Comparison of ENCODE assay signal across 9 cellular contexts in genomic region chr5:113204525-113205161, GRCh38.
A peak's percentile ranks its signal among the peaks of the same experiment; 100 is the strongest.
DNase-seq lines count a peak whose midpoint lies in the region; ATAC-seq and TF ChIP-seq lines count a peak whose summit lies in the region.
"Had no signal": no experiment of that assay in that cellular context is flagged by ENCODE, and none has a peak within 500 bp of the region (broad histone marks: within the 10 kb centered on the region; RNA-seq: fewer than 3 reads in every experiment).

No MANE protein-coding gene starts in this region.

- no peak for TF ChIP-seq POLR2A in thyroid gland (IDR thresholded peaks at IDR 0.05)

- H3K27ac ChIP-seq in thyroid gland: no peak overlapping the region

- H3K4me3 ChIP-seq in cardiac fibroblast (replicated peaks in 1 of 2; ENCODE audit: low read depth in 2 of 2, low read length in 2 of 2): no peak overlapping the region
- no peak overlapping the region for H3K4me3 ChIP-seq in thyroid gland (replicated peaks in 1 of 3)

- WGBS in thyroid gland, 2 donors: 75 to 85% methylated on average over 7 of the region's 7 CpGs

- H3K36me3 ChIP-seq in thyroid gland: no peaks in the 10 kb centered on the region

- peaks cover 0 to 11% of the 10 kb centered on the region in 2 donors for H3K4me1 ChIP-seq in thyroid gland

- peak; percentile 77 for DNase-seq in NCI-H2171 treated with DMSO at 0.1 percent for 48 hours (lab: John Stamatoyannopoulos, UW)
- DNase-seq in cardiac fibroblast (ENCODE audit: low read depth in 2 of 2): peak; percentile 74 to 78
- DNase-seq in inferior parietal cortex (ENCODE audit: extremely low spot score): peak; percentile 40
- peak; percentile 8 to 25 for DNase-seq in thyroid gland
- no peak for DNase-seq in D341Med (ENCODE audit: low spot score)
- DNase-seq in glomerular visceral epithelial cell (ENCODE audit: extremely low spot score): no peak
- DNase-seq in SIG-M5 treated with dmso at 0.1 percent for 504 hours (lab: John Stamatoyannopoulos, UW; ENCODE audit: unreplicated experiment): no peak
- DNase-seq: T-helper 1 cell had no signal

- no peak for TF ChIP-seq CTCF in cardiac fibroblast (IDR thresholded peaks at IDR 0.05; ENCODE audit: low read depth, low read length)
- TF ChIP-seq CTCF in thyroid gland (IDR thresholded peaks at IDR 0.05): no peak

- H3K9me3 ChIP-seq in thyroid gland: no peaks in the 10 kb centered on the region

- intact Hi-C loops in thyroid gland (cut with DNase I): no loop called here

- ATAC-seq in GM18517 (IDR thresholded peaks at IDR 0.05; ENCODE audit: unreplicated experiment): no peak

- no peaks in the 10 kb centered on the region for H3K27me3 ChIP-seq in thyroid gland

Comparison
In these comparisons a context has a peak if more than half of its experiments do, and no peak if none do; other contexts are left out.
1. DNase-seq: peak in NCI-H2171 treated with DMSO at 0.1 percent for 48 hours (single experiment), cardiac fibroblast (2 of 2), inferior parietal cortex (single experiment) and thyroid gland (2 of 2); none in D341Med (single experiment), glomerular visceral epithelial cell (single experiment) and SIG-M5 treated with dmso at 0.1 percent for 504 hours (single experiment).